8 cellular contexts compared by ENCODE assay signal in the genomic region with DNA sequence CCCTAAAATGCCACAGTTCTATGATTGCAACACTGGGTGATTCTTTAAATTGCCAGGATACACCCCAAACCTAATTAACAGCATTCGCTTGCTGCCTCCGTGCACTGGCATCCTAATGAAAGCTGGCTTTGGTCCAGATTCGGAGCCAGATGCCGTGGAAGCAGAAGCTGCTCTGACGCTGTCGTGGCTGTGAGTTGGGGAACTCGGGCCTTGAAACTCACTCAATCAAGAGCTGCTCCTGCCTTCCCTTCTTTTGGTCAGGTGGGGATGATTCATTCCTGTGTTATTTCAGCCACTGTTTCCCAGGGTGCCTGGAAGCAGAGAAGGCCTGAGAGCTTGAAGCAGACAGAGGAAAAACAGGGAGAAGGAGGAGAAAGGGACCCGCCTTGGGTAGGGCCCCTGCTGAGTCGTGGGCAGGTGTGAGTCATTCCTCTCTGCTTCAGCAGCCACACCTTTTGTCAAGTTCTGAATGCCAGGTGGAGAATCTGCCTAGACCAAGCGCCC. TPM values are rescaled to one million over a fixed set of nuclear protein-coding genes. Genes with fewer than 3 reads are reported as not detected.
A peak's percentile ranks its signal among the peaks of the same experiment; 100 is the strongest.
DNase-seq lines count a peak whose midpoint lies in the region; ATAC-seq, FAIRE-seq and TF ChIP-seq lines count a peak whose summit lies in the region.

No MANE protein-coding gene starts in this region.

- no peak overlapping the region for H3K4me3 Mint-ChIP-seq in activated naive CD4-positive, alpha-beta T cell treated with anti-CD3 and anti-CD28 coated beads for 36 hours

- no peak for FAIRE-seq in GM12892 (lab: Jason Lieb, UNC)

- peak; percentile 49 for DNase-seq in activated naive CD4-positive, alpha-beta T cell treated with anti-CD3 and anti-CD28 coated beads for 36 hours
- DNase-seq in activated naive CD4-positive, alpha-beta T cell (lab: John Stamatoyannopoulos, UW) = no peak
- DNase-seq in NCI-H345 (lab: John Stamatoyannopoulos, UW) (peak; percentile 69), cerebellar cortex (ENCODE audit: low spot score) (peak; percentile 77), middle frontal gyrus (ENCODE audit: extremely low spot score, low spot score) (peak; percentile 11), GM12892 (ENCODE audit: insufficient read length) (no peak)

- H3K36me3 Mint-ChIP-seq in activated naive CD4-positive, alpha-beta T cell treated with anti-CD3 and anti-CD28 coated beads for 36 hours (ENCODE audit: low read depth) = no peaks in the 10 kb centered on the region

- TF ChIP-seq POLR2A in GM12892 (IDR thresholded peaks at IDR 0.05; ENCODE audit: low read depth, low read length) = no peak

- no peak for ATAC-seq in GM18868 (IDR thresholded peaks at IDR 0.05; ENCODE audit: unreplicated experiment)
- no peak for ATAC-seq in GM21717 (IDR thresholded peaks at IDR 0.05; ENCODE audit: unreplicated experiment)

- no peaks in the 10 kb centered on the region for H3K27me3 Mint-ChIP-seq in activated naive CD4-positive, alpha-beta T cell treated with anti-CD3 and anti-CD28 coated beads for 36 hours (ENCODE audit: low read depth)

- no peak overlapping the region for H3K27ac Mint-ChIP-seq in activated naive CD4-positive, alpha-beta T cell treated with anti-CD3 and anti-CD28 coated beads for 36 hours

- H3K9me3 Mint-ChIP-seq in activated naive CD4-positive, alpha-beta T cell treated with anti-CD3 and anti-CD28 coated beads for 36 hours = no peaks in the 10 kb centered on the region

- CTCF ChIA-PET in activated naive CD4-positive, alpha-beta T cell treated with anti-CD3 and anti-CD28 coated beads for 36 hours (lab: Charles Lee) = no interaction called here

- intact Hi-C loops in activated naive CD4-positive, alpha-beta T cell treated with anti-CD3 and anti-CD28 coated beads for 36 hours (cut with micrococcal nuclease) = no loop called here

- H3K4me1 Mint-ChIP-seq in activated naive CD4-positive, alpha-beta T cell treated with anti-CD3 and anti-CD28 coated beads for 36 hours (ENCODE audit: low read depth) = peaks cover 5% of the 10 kb centered on the region

RNA-seq across cellular contexts. Expression of gene DSP, which starts 36.2 kb away (rescaled TPM):
- total RNA-seq in activated naive CD4-positive, alpha-beta T cell treated with anti-CD3 and anti-CD28 coated beads for 36 hours = under 1 TPM in 1 of 2 experiments, not detected in 1; 0.22 TPM
- polyA plus RNA-seq in GM12892 (2012; ENCODE audit: missing spikeins) = not detected

Comparison
In these comparisons a context has a peak if more than half of its experiments do, and no peak if none do; other contexts are left out.
1. DNase-seq: peak in activated naive CD4-positive, alpha-beta T cell treated with anti-CD3 and anti-CD28 coated beads for 36 hours (single experiment), NCI-H345 (single experiment), cerebellar cortex (single experiment) and middle frontal gyrus (single experiment); none in activated naive CD4-positive, alpha-beta T cell (0 of 4) and GM12892 (single experiment).